ENCODE assay signal across 22 cellular contexts in the genomic region with DNA sequence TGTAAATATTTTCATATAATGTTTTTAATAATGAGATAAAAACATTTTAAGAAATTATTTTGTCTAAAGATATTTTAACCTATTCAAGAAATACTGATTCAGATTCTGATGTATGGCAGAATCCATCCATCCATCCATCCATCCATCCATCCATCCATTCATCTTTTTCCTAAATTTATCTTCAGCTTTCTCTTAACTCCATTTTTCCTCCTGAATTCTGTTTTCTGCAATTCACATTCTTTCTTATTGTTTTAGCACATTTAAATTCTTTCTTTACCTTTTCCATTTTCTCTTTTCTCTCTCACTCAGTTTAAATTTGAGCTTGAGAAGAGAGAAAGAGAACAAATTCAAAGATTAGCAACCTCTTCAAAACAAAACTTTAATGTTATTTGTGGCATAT. TPM values are rescaled to one million over a fixed set of nuclear protein-coding genes. Genes with fewer than 3 reads are reported as not detected.
"Had no signal": no experiment of that assay in that cellular context is flagged by ENCODE, and none has a peak within 500 bp of the region (broad histone marks: within the 10 kb centered on the region; RNA-seq: fewer than 3 reads in every experiment).

No MANE protein-coding gene starts in this region.

- FAIRE-seq: RCC 7860 had no signal

- H3K36me3 ChIP-seq: SJSA1 had no signal

- H3K9me3 ChIP-seq: SJSA1, SK-N-SH had no signal

- H3K27ac ChIP-seq: SJSA1 had no signal

- DNase-seq: KBM-7, MV-4-11, NCI-H1048, NCI-H1105, NCI-H1417, NCI-H1436 treated with DMSO at 0.1 percent for 48 hours, NCI-H1694, NCI-H187 treated with DMSO at 0.1 percent for 48 hours, NCI-H2029 treated with DMSO at 0.1 percent for 48 hours, NCI-H2107, NCI-H2227 treated with DMSO at 0.1 percent for 48 hours, NCI-H524, NCI-H526 treated with DMSO at 0.1 percent for 48 hours, NCI-H748 treated with DMSO at 0.1 percent for 48 hours, Right ventricle myocardium superior, RPMI8226, SIG-M5, SK-N-SH had no signal

- H3K4me3 ChIP-seq: SJSA1 had no signal

- H3K9ac ChIP-seq: SK-N-SH had no signal

RNA-seq across cellular contexts. Expression of a gene that starts 3.6 kb away (rescaled TPM):
- total RNA-seq: HT-29, MCF 10A had no signal
